Comparison of ENCODE assay signal across 9 cellular contexts in genomic region chr11:112289588-112290461, GRCh38. TPM values are rescaled to one million over a fixed set of nuclear protein-coding genes. Genes with fewer than 3 reads are reported as not detected.
A peak's percentile ranks its signal among the peaks of the same experiment; 100 is the strongest.
DNase-seq lines count a peak whose midpoint lies in the region; ATAC-seq and TF ChIP-seq lines count a peak whose summit lies in the region.
"Had no signal": no experiment of that assay in that cellular context is flagged by ENCODE, and none has a peak within 500 bp of the region (broad histone marks: within the 10 kb centered on the region; RNA-seq: fewer than 3 reads in every experiment).

No MANE protein-coding gene starts in this region.

- POLR2A ChIA-PET in Panc1 (lab: Charles Lee) = no interaction called here

- no TSS peak for BruUV-seq in Panc1 (replicated peaks; lab: Mats Ljungman, UMichigan)

- peak overlapping the region; percentile 75 for H3K27ac ChIP-seq in Panc1 (ENCODE audit: low read length)

- peak overlapping the region; percentile 70 for H3K4me3 Mint-ChIP-seq in activated T-helper 2 cell treated with anti-CD3 and anti-CD28 coated beads, Interferon-gamma antibody, Interleukin-2, Interleukin-4, amounts not matched to agents 10 μg/mL and 5 μg/mL and 100 μg/mL, durations not matched to agents 14 hours and 24 hours and 36 hours (ENCODE audit: low read depth)
- H3K4me3 Mint-ChIP-seq in nephron = peak overlapping the region; percentile 83 to 84 (median 84)
- peak overlapping the region; percentile 70 for H3K4me3 Mint-ChIP-seq in stimulated activated naive CD8-positive, alpha-beta T cell treated with anti-CD3 and anti-CD28 coated beads, Interleukin-15, Interleukin-2, amounts not matched to agents 100 ng/mL and 50 ng/mL, for 24 hours

- H3K9me3 ChIP-seq in Panc1 (ENCODE audit: control insufficient read depth, insufficient read depth, low read depth, low read length) = no peaks in the 10 kb centered on the region

- H3K9me3 Mint-ChIP-seq in activated T-helper 2 cell treated with anti-CD3 and anti-CD28 coated beads, Interferon-gamma antibody, Interleukin-2, Interleukin-4, amounts not matched to agents 10 μg/mL and 5 μg/mL and 100 μg/mL, durations not matched to agents 14 hours and 24 hours and 36 hours = no peaks in the 10 kb centered on the region
- no peaks in the 10 kb centered on the region for H3K9me3 Mint-ChIP-seq in nephron
- H3K9me3 Mint-ChIP-seq in stimulated activated naive CD8-positive, alpha-beta T cell treated with anti-CD3 and anti-CD28 coated beads, Interleukin-15, Interleukin-2, amounts not matched to agents 100 ng/mL and 50 ng/mL, for 24 hours = no peaks in the 10 kb centered on the region

- intact Hi-C loops in Panc1 (cut with micrococcal nuclease; ENCODE audit: unreplicated experiment) = loop anchor here (2.0 to 10.0 kb wide), 4 partner anchors 265 to 825 kb away; no protein-coding TSS in a partner anchor
- intact Hi-C loops in activated T-helper 2 cell treated with anti-CD3 and anti-CD28 coated beads, Interferon-gamma antibody, Interleukin-2, Interleukin-4, amounts not matched to agents 10 μg/mL and 5 μg/mL and 100 μg/mL, durations not matched to agents 14 hours and 24 hours and 36 hours (cut with micrococcal nuclease) = loop anchor here (1.0 to 10.0 kb wide), 3 partner anchors 265 to 997 kb away; partner anchors contain the start of gene DIXDC1

- H3K27me3 Mint-ChIP-seq in activated T-helper 2 cell treated with anti-CD3 and anti-CD28 coated beads, Interferon-gamma antibody, Interleukin-2, Interleukin-4, amounts not matched to agents 10 μg/mL and 5 μg/mL and 100 μg/mL, durations not matched to agents 14 hours and 24 hours and 36 hours (ENCODE audit: low read depth) = peaks cover 19% of the 10 kb centered on the region
- peaks cover 25% of the 10 kb centered on the region for H3K27me3 Mint-ChIP-seq in nephron (ENCODE audit: low read depth)
- H3K27me3 Mint-ChIP-seq in stimulated activated naive CD8-positive, alpha-beta T cell treated with anti-CD3 and anti-CD28 coated beads, Interleukin-15, Interleukin-2, amounts not matched to agents 100 ng/mL and 50 ng/mL, for 24 hours = no peaks in the 10 kb centered on the region

- H3K4me3 ChIP-seq in Panc1 (ENCODE audit: low read depth in 2 of 2, low read length in 2 of 2) (peak overlapping the region; percentile 59 to 61), fibroblast of the aortic adventitia (ENCODE audit: low read depth, low read length) (peak overlapping the region; percentile 78)

- CTCF ChIA-PET in Panc1 (lab: Charles Lee) = interaction anchor here (0.8 to 1.3 kb wide), 2 partner anchors 505 to 1000 kb away, joined by 4 to 5 read pairs; no protein-coding TSS in a partner anchor

- H3K36me3 ChIP-seq in Panc1 (ENCODE audit: control insufficient read depth, insufficient read depth, low read length) = no peaks in the 10 kb centered on the region

- H3K27me3 ChIP-seq in Panc1 (ENCODE audit: control insufficient read depth, insufficient read depth, low read length) = 0 out of 2 replicates have a peak, but pooled peaks cover 2% of the 10 kb centered on the region

- peaks cover 4% of the 10 kb centered on the region for H3K36me3 Mint-ChIP-seq in activated T-helper 2 cell treated with anti-CD3 and anti-CD28 coated beads, Interferon-gamma antibody, Interleukin-2, Interleukin-4, amounts not matched to agents 10 μg/mL and 5 μg/mL and 100 μg/mL, durations not matched to agents 14 hours and 24 hours and 36 hours (ENCODE audit: low read depth)
- peaks cover 3% of the 10 kb centered on the region for H3K36me3 Mint-ChIP-seq in nephron (ENCODE audit: low read depth)
- H3K36me3 Mint-ChIP-seq in stimulated activated naive CD8-positive, alpha-beta T cell treated with anti-CD3 and anti-CD28 coated beads, Interleukin-15, Interleukin-2, amounts not matched to agents 100 ng/mL and 50 ng/mL, for 24 hours (ENCODE audit: low read depth) = no peaks in the 10 kb centered on the region

- TF ChIP-seq CTCF in Panc1 (IDR thresholded peaks at IDR 0.05) (peak; percentile 99), fibroblast of the aortic adventitia (IDR thresholded peaks at IDR 0.05; ENCODE audit: insufficient read depth, low read length) (peak; percentile 66), nephron (IDR thresholded peaks at IDR 0.05; ENCODE audit: unreplicated experiment in 3 of 3) (peak; percentile 88 to 92 (median 92))

- DNase-seq in CMK (ENCODE audit: low read depth) (peak; percentile 22), Panc1 (ENCODE audit: low read depth, low spot score) (no peak), fibroblast of the aortic adventitia (ENCODE audit: low read depth) (peak; percentile 52)
- peak; percentile 83 for DNase-seq in activated T-helper 2 cell treated with anti-CD3 and anti-CD28 coated beads, Interferon-gamma antibody, Interleukin-2, Interleukin-4, amounts not matched to agents 10 μg/mL and 5 μg/mL and 100 μg/mL, durations not matched to agents 14 hours and 24 hours and 36 hours (ENCODE audit: low spot score)

- peak; percentile 96 for ATAC-seq in GM19455 (IDR thresholded peaks at IDR 0.05; ENCODE audit: unreplicated experiment)
- peak; percentile 95 for ATAC-seq in HG03571 (IDR thresholded peaks at IDR 0.05; ENCODE audit: unreplicated experiment)
- peak; percentile 98 for ATAC-seq in Panc1

- H3K4me1 Mint-ChIP-seq in activated T-helper 2 cell treated with anti-CD3 and anti-CD28 coated beads, Interferon-gamma antibody, Interleukin-2, Interleukin-4, amounts not matched to agents 10 μg/mL and 5 μg/mL and 100 μg/mL, durations not matched to agents 14 hours and 24 hours and 36 hours (ENCODE audit: low read depth) = peaks cover 19% of the 10 kb centered on the region
- H3K4me1 Mint-ChIP-seq in nephron = peaks cover 46% of the 10 kb centered on the region
- H3K4me1 Mint-ChIP-seq in stimulated activated naive CD8-positive, alpha-beta T cell treated with anti-CD3 and anti-CD28 coated beads, Interleukin-15, Interleukin-2, amounts not matched to agents 100 ng/mL and 50 ng/mL, for 24 hours (ENCODE audit: low read depth) = peaks cover 17% of the 10 kb centered on the region

- in situ Hi-C loops in Panc1 (cut with HindIII; ENCODE audit: low pct_unique_long_range_greater_than_20kb, low sequenced_read_pairs) = no loop called here

- no peak overlapping the region for H3K27ac Mint-ChIP-seq in activated T-helper 2 cell treated with anti-CD3 and anti-CD28 coated beads, Interferon-gamma antibody, Interleukin-2, Interleukin-4, amounts not matched to agents 10 μg/mL and 5 μg/mL and 100 μg/mL, durations not matched to agents 14 hours and 24 hours and 36 hours
- H3K27ac Mint-ChIP-seq in nephron = peak overlapping the region in 2 of 3 experiments; percentile 8 to 81
- peak overlapping the region; percentile 49 for H3K27ac Mint-ChIP-seq in stimulated activated naive CD8-positive, alpha-beta T cell treated with anti-CD3 and anti-CD28 coated beads, Interleukin-15, Interleukin-2, amounts not matched to agents 100 ng/mL and 50 ng/mL, for 24 hours

- H3K4me1 ChIP-seq in Panc1 (ENCODE audit: control insufficient read depth, insufficient read depth, low read length) = peaks cover 8% of the 10 kb centered on the region

RNA-seq across cellular contexts. Expression of gene PLET1, which starts 29.2 kb away (rescaled TPM):
- total RNA-seq in Panc1 (2021; ENCODE audit: unreplicated experiment) (not detected), fibroblast of the aortic adventitia (ENCODE audit: low replicate concordance) (not detected in 2 replicates)
- polyA plus RNA-seq in Panc1 (2012; ENCODE audit: insufficient read length) = not detected
- not detected in 2 replicates for total RNA-seq in activated T-helper 2 cell treated with anti-CD3 and anti-CD28 coated beads, Interferon-gamma antibody, Interleukin-2, Interleukin-4, amounts not matched to agents 10 μg/mL and 5 μg/mL and 100 μg/mL, durations not matched to agents 14 hours and 24 hours and 36 hours
- total RNA-seq: subcutaneous adipose tissue had no signal
